13 cellular contexts compared by ENCODE assay signal in the genomic region with DNA sequence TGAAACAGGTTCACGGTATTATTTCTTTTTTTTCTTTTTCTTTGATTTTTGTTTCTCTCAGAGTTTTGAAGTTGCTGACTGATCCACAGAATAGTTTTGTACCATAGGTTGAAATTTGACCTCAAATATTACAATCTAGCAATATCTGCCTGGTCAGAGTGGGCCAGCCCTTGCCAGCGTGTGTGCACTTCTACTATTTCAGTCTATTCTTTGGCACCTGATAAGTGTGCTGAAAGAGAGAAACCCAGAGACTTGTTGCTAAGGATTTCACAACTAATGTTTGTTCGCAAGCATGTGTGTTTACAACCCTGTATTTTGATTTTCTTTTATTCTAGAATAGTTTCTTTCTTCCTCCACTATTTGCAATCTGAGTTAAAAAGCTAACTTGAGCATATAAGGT.
DNase-seq lines count a peak whose midpoint lies in the region; ATAC-seq lines count a peak whose summit lies in the region.
"Had no signal": no experiment of that assay in that cellular context is flagged by ENCODE, and none has a peak within 500 bp of the region (broad histone marks: within the 10 kb centered on the region; RNA-seq: fewer than 3 reads in every experiment).

No MANE protein-coding gene starts in this region.

- no peaks in the 10 kb centered on the region for H3K36me3 Mint-ChIP-seq in activated CD8-positive, alpha-beta T cell treated with anti-CD3 and anti-CD28 coated beads, Interleukin-2, amount 10 ng/mL, durations not matched to agents 7 days and 5 days (ENCODE audit: low read depth)
- H3K36me3 Mint-ChIP-seq: CD14-positive monocyte; CD4-positive, alpha-beta memory T cell had no signal

- CTCF ChIA-PET in activated CD8-positive, alpha-beta T cell treated with anti-CD3 and anti-CD28 coated beads, Interleukin-2, amount 10 ng/mL, durations not matched to agents 7 days and 5 days (lab: Charles Lee), result no interaction called here

- H3K27ac Mint-ChIP-seq in activated CD8-positive, alpha-beta T cell treated with anti-CD3 and anti-CD28 coated beads, Interleukin-2, amount 10 ng/mL, durations not matched to agents 7 days and 5 days, result no peak overlapping the region
- H3K27ac Mint-ChIP-seq: CD14-positive monocyte; CD4-positive, alpha-beta memory T cell; H9 had no signal

- no peaks in the 10 kb centered on the region for H3K4me1 Mint-ChIP-seq in activated CD8-positive, alpha-beta T cell treated with anti-CD3 and anti-CD28 coated beads, Interleukin-2, amount 10 ng/mL, durations not matched to agents 7 days and 5 days (ENCODE audit: low read depth)
- H3K4me1 Mint-ChIP-seq: CD14-positive monocyte; CD4-positive, alpha-beta memory T cell had no signal

- ATAC-seq in Right ventricle myocardium superior (ENCODE audit: poor library complexity), result peak; percentile 94
- no peak for ATAC-seq in activated CD8-positive, alpha-beta T cell treated with anti-CD3 and anti-CD28 coated beads, Interleukin-2, amount 10 ng/mL, durations not matched to agents 7 days and 5 days

- POLR2A ChIA-PET in activated CD8-positive, alpha-beta T cell treated with anti-CD3 and anti-CD28 coated beads, Interleukin-2, amount 10 ng/mL, durations not matched to agents 7 days and 5 days (lab: Charles Lee), result no interaction called here

- no peak overlapping the region for H3K4me3 Mint-ChIP-seq in activated CD8-positive, alpha-beta T cell treated with anti-CD3 and anti-CD28 coated beads, Interleukin-2, amount 10 ng/mL, durations not matched to agents 7 days and 5 days
- H3K4me3 Mint-ChIP-seq: CD14-positive monocyte; CD4-positive, alpha-beta memory T cell; H9 had no signal

- no peaks in the 10 kb centered on the region for H3K27me3 Mint-ChIP-seq in activated CD8-positive, alpha-beta T cell treated with anti-CD3 and anti-CD28 coated beads, Interleukin-2, amount 10 ng/mL, durations not matched to agents 7 days and 5 days (ENCODE audit: low read depth)
- H3K27me3 Mint-ChIP-seq: CD4-positive, alpha-beta memory T cell had no signal

- intact Hi-C loops in Right ventricle myocardium superior (cut with DNase I) (no loop called here), cardiac septum (cut with DNase I) (no loop called here)

- H3K9me3 Mint-ChIP-seq in activated CD8-positive, alpha-beta T cell treated with anti-CD3 and anti-CD28 coated beads, Interleukin-2, amount 10 ng/mL, durations not matched to agents 7 days and 5 days (ENCODE audit: insufficient read depth), result peaks cover 27% of the 10 kb centered on the region

- DNase-seq in NCI-H1105 treated with DMSO at 0.1 percent for 48 hours (lab: John Stamatoyannopoulos, UW) (peak; percentile 53), NCI-H1105 (lab: John Stamatoyannopoulos, UW) (no peak), Right ventricle myocardium superior (peak; percentile 37), cardiac septum (ENCODE audit: low spot score) (no peak), NCI-H1092 treated with DMSO at 0.1 percent for 48 hours (lab: John Stamatoyannopoulos, UW) (peak; percentile 84), substantia nigra (lab: John Stamatoyannopoulos, UW) (no peak)
- no peak for DNase-seq in activated CD8-positive, alpha-beta T cell treated with anti-CD3 and anti-CD28 coated beads, Interleukin-2, amount 10 ng/mL, durations not matched to agents 7 days and 5 days
- DNase-seq: 8988T; Calu3; CD4-positive, alpha-beta memory T cell; H9 had no signal

- no peak overlapping the region for H3K27ac ChIP-seq in substantia nigra (ENCODE audit: low read depth, low read length, poor library complexity, severe bottlenecking)
- H3K27ac ChIP-seq: BLaER1 had no signal

Comparison
In these comparisons a context has a peak if more than half of its experiments do, and no peak if none do; other contexts are left out.
1. DNase-seq: peak in NCI-H1105 treated with DMSO at 0.1 percent for 48 hours (single experiment), Right ventricle myocardium superior (single experiment) and NCI-H1092 treated with DMSO at 0.1 percent for 48 hours (single experiment); none in NCI-H1105 (single experiment), cardiac septum (single experiment), activated CD8-positive, alpha-beta T cell treated with anti-CD3 and anti-CD28 coated beads, Interleukin-2, amount 10 ng/mL, durations not matched to agents 7 days and 5 days (single experiment) and substantia nigra (0 of 49).